16 cellular contexts compared by ENCODE assay signal in genomic region chr22:47199261-47199948, GRCh38.
DNase-seq lines count a peak whose midpoint lies in the region; ATAC-seq and TF ChIP-seq lines count a peak whose summit lies in the region.
"Had no signal": no experiment of that assay in that cellular context is flagged by ENCODE, and none has a peak within 500 bp of the region (broad histone marks: within the 10 kb centered on the region; RNA-seq: fewer than 3 reads in every experiment).

No MANE protein-coding gene starts in this region.

- H3K9ac ChIP-seq in H9 (ENCODE audit: extremely low read depth, insufficient read length, low read length), result no peak overlapping the region
- H3K9ac ChIP-seq: BLaER1 treated with 17β-estradiol and CSF1 and Interleukin-3, amounts not matched to agents 10 nM and 100 nM; parathyroid adenoma had no signal

- no peaks in the 10 kb centered on the region for H4K20me1 ChIP-seq in H9 (ENCODE audit: control insufficient read depth, insufficient read depth, insufficient read length)

- intact Hi-C loops in activated CD8-positive, alpha-beta T cell treated with anti-CD3 and anti-CD28 coated beads for 36 hours (cut with micrococcal nuclease), result no loop called here
- intact Hi-C loops in posterior vena cava (cut with DNase I), result no loop called here

- no peak overlapping the region for H2BK15ac ChIP-seq in H9 (ENCODE audit: low read depth, low read length)

- no peaks in the 10 kb centered on the region for H3K4me1 ChIP-seq in H9 (ENCODE audit: insufficient read depth, low read length)
- H3K4me1 ChIP-seq: BLaER1 treated with 17β-estradiol and CSF1 and Interleukin-3, amounts not matched to agents 10 nM and 100 nM; parathyroid adenoma had no signal

- H2BK12ac ChIP-seq in H9 (ENCODE audit: insufficient read length, low read depth, low read length), result no peak overlapping the region

- no peak overlapping the region for H3K14ac ChIP-seq in H9 (ENCODE audit: insufficient read depth, low read length)

- H3K4me3 Mint-ChIP-seq in activated CD8-positive, alpha-beta T cell treated with anti-CD3 and anti-CD28 coated beads, Interleukin-2, amount 10 ng/mL, durations not matched to agents 7 days and 5 days, result no peak overlapping the region
- no peak overlapping the region for H3K4me3 Mint-ChIP-seq in activated CD8-positive, alpha-beta T cell treated with anti-CD3 and anti-CD28 coated beads for 36 hours
- H3K4me3 Mint-ChIP-seq in H9, result no peak overlapping the region
- H3K4me3 Mint-ChIP-seq: activated naive CD8-positive, alpha-beta T cell; GM23338; T-helper 2 cell treated with Interferon-gamma antibody and Interleukin-4, amounts not matched to agents 5 μg/mL and 100 μg/mL, for 36 hours had no signal

- CTCF ChIA-PET in activated CD8-positive, alpha-beta T cell treated with anti-CD3 and anti-CD28 coated beads, Interleukin-2, amount 10 ng/mL, durations not matched to agents 7 days and 5 days (lab: Charles Lee), result no interaction called here
- CTCF ChIA-PET in activated CD8-positive, alpha-beta T cell treated with anti-CD3 and anti-CD28 coated beads for 36 hours (lab: Charles Lee), result no interaction called here

- no peak overlapping the region for H2BK20ac ChIP-seq in H9 (ENCODE audit: low read depth, low read length, poor library complexity, severe bottlenecking)

- H2AK5ac ChIP-seq in H9 (ENCODE audit: insufficient read length, low read length), result no peak overlapping the region

- ATAC-seq in activated CD8-positive, alpha-beta T cell treated with anti-CD3 and anti-CD28 coated beads, Interleukin-2, amount 10 ng/mL, durations not matched to agents 7 days and 5 days, result no peak
- ATAC-seq in activated CD8-positive, alpha-beta T cell treated with anti-CD3 and anti-CD28 coated beads for 36 hours, result no peak
- no peak for ATAC-seq in HG02938 (IDR thresholded peaks at IDR 0.05; ENCODE audit: unreplicated experiment)
- ATAC-seq: GM23338, Panc1 had no signal

- H2BK5ac ChIP-seq in H9 (ENCODE audit: insufficient read length, low read length), result no peak overlapping the region

- no peak overlapping the region for H3K18ac ChIP-seq in H9 (ENCODE audit: insufficient read length, low read depth, low read length)

- no peak overlapping the region for H3K56ac ChIP-seq in H9 (ENCODE audit: insufficient read length, low read depth, low read length)

- H3K27ac ChIP-seq in H9 (ENCODE audit: insufficient read length, low read depth, low read length), result no peak overlapping the region
- H3K27ac ChIP-seq in coronary artery, result no peak overlapping the region
- H3K27ac ChIP-seq: BLaER1 treated with 17β-estradiol and CSF1 and Interleukin-3, amounts not matched to agents 10 nM and 100 nM; parathyroid adenoma had no signal

- H4K8ac ChIP-seq in H9 (replicated peaks; ENCODE audit: insufficient read length, low read depth, low read length), result no peak overlapping the region

- H3K79me2 ChIP-seq in H9 (ENCODE audit: insufficient read depth, low read length), result no peaks in the 10 kb centered on the region
- H3K79me2 ChIP-seq: parathyroid adenoma had no signal

- H3K4me3 ChIP-seq in coronary artery, result no peak overlapping the region
- H3K4me3 ChIP-seq: BLaER1 treated with 17β-estradiol and CSF1 and Interleukin-3, amounts not matched to agents 10 nM and 100 nM; GM23338 had no signal

- H3K4ac ChIP-seq in H9 (ENCODE audit: low read depth, low read length), result no peak overlapping the region

- no peaks in the 10 kb centered on the region for H3K23me2 ChIP-seq in H9 (ENCODE audit: insufficient read length, low read depth, low read length, poor library complexity, severe bottlenecking)

- no peak overlapping the region for H4K91ac ChIP-seq in H9 (ENCODE audit: insufficient read length, low read depth, low read length)

- no peak overlapping the region for H3K4me2 ChIP-seq in H9 (ENCODE audit: insufficient read depth, insufficient read length, low read length)
- H3K4me2 ChIP-seq: BLaER1 treated with 17β-estradiol and CSF1 and Interleukin-3, amounts not matched to agents 10 nM and 100 nM; GM23338 had no signal

- POLR2A ChIA-PET in activated CD8-positive, alpha-beta T cell treated with anti-CD3 and anti-CD28 coated beads, Interleukin-2, amount 10 ng/mL, durations not matched to agents 7 days and 5 days (lab: Charles Lee), result no interaction called here
- POLR2A ChIA-PET in activated CD8-positive, alpha-beta T cell treated with anti-CD3 and anti-CD28 coated beads for 36 hours (lab: Charles Lee), result no interaction called here

- H3T11ph ChIP-seq in H9 (ENCODE audit: low read length), result no peak overlapping the region

- no peak overlapping the region for H2BK120ac ChIP-seq in H9 (ENCODE audit: low read depth, low read length, poor library complexity, severe bottlenecking)

- H3K4me1 Mint-ChIP-seq in activated CD8-positive, alpha-beta T cell treated with anti-CD3 and anti-CD28 coated beads, Interleukin-2, amount 10 ng/mL, durations not matched to agents 7 days and 5 days (ENCODE audit: low read depth), result no peaks in the 10 kb centered on the region
- H3K4me1 Mint-ChIP-seq in activated CD8-positive, alpha-beta T cell treated with anti-CD3 and anti-CD28 coated beads for 36 hours (ENCODE audit: low read depth), result no peaks in the 10 kb centered on the region
- H3K4me1 Mint-ChIP-seq in H9, result no peaks in the 10 kb centered on the region
- H3K4me1 Mint-ChIP-seq: GM23338 had no signal

- H3K27ac Mint-ChIP-seq in activated CD8-positive, alpha-beta T cell treated with anti-CD3 and anti-CD28 coated beads, Interleukin-2, amount 10 ng/mL, durations not matched to agents 7 days and 5 days, result no peak overlapping the region
- H3K27ac Mint-ChIP-seq in activated CD8-positive, alpha-beta T cell treated with anti-CD3 and anti-CD28 coated beads for 36 hours, result no peak overlapping the region
- no peak overlapping the region for H3K27ac Mint-ChIP-seq in H9
- H3K27ac Mint-ChIP-seq: activated naive CD8-positive, alpha-beta T cell; GM23338; T-helper 2 cell treated with Interferon-gamma antibody and Interleukin-4, amounts not matched to agents 5 μg/mL and 100 μg/mL, for 36 hours had no signal

- WGBS in H9 (ENCODE audit: extremely low coverage, insufficient read length, low lambda C conversion rate), result no CpG with 5 or more reads among the region's 33 CpGs

- H3K27me3 ChIP-seq in H9 (ENCODE audit: insufficient read depth, low read length), result no peaks in the 10 kb centered on the region
- H3K27me3 ChIP-seq: BLaER1 treated with 17β-estradiol and CSF1 and Interleukin-3, amounts not matched to agents 10 nM and 100 nM had no signal

- no peak overlapping the region for H2AFZ ChIP-seq in H9 (ENCODE audit: low read length)
- H2AFZ ChIP-seq: GM23338, parathyroid adenoma had no signal

- H3K9me3 ChIP-seq in H9 (ENCODE audit: control insufficient read depth, low read depth, low read length), result peaks cover 44% of the 10 kb centered on the region
- H3K9me3 ChIP-seq: BLaER1 treated with 17β-estradiol and CSF1 and Interleukin-3, amounts not matched to agents 10 nM and 100 nM had no signal

- H3K36me3 Mint-ChIP-seq in activated CD8-positive, alpha-beta T cell treated with anti-CD3 and anti-CD28 coated beads, Interleukin-2, amount 10 ng/mL, durations not matched to agents 7 days and 5 days (ENCODE audit: low read depth), result no peaks in the 10 kb centered on the region
- H3K36me3 Mint-ChIP-seq in activated CD8-positive, alpha-beta T cell treated with anti-CD3 and anti-CD28 coated beads for 36 hours (ENCODE audit: low read depth), result no peaks in the 10 kb centered on the region
- H3K36me3 Mint-ChIP-seq in H9 (ENCODE audit: insufficient read depth in 1 of 3, low read depth in 3 of 3), result peaks cover 0 to 34% (median 23%) of the 10 kb centered on the region in 3 experiments; a peak in 5 of 7 replicates
- H3K36me3 Mint-ChIP-seq: activated naive CD8-positive, alpha-beta T cell had no signal

- no peaks in the 10 kb centered on the region for H3K9me3 Mint-ChIP-seq in activated CD8-positive, alpha-beta T cell treated with anti-CD3 and anti-CD28 coated beads, Interleukin-2, amount 10 ng/mL, durations not matched to agents 7 days and 5 days (ENCODE audit: insufficient read depth)
- no peaks in the 10 kb centered on the region for H3K9me3 Mint-ChIP-seq in activated CD8-positive, alpha-beta T cell treated with anti-CD3 and anti-CD28 coated beads for 36 hours
- peaks cover 0 to 89% of the 10 kb centered on the region in 2 experiments; a peak in 4 of 5 replicates for H3K9me3 Mint-ChIP-seq in H9
- H3K9me3 Mint-ChIP-seq: T-helper 2 cell treated with Interferon-gamma antibody and Interleukin-4, amounts not matched to agents 5 μg/mL and 100 μg/mL, for 36 hours had no signal

- H4K5ac ChIP-seq in H9 (ENCODE audit: insufficient read length, low read depth, low read length), result no peak overlapping the region

- peak; percentile 15 for DNase-seq in activated CD8-positive, alpha-beta T cell treated with anti-CD3 and anti-CD28 coated beads, Interleukin-2, amount 10 ng/mL, durations not matched to agents 7 days and 5 days
- DNase-seq in activated CD8-positive, alpha-beta T cell treated with anti-CD3 and anti-CD28 coated beads for 36 hours, result no peak
- peak; percentile 24 for DNase-seq in H9
- peak; percentile 54 for DNase-seq in coronary artery (ENCODE audit: low spot score)
- peak; percentile 76 for DNase-seq in posterior vena cava (ENCODE audit: low spot score)
- no peak for DNase-seq in SHP77 treated with DMSO at 0.1 percent for 48 hours (lab: John Stamatoyannopoulos, UW)
- DNase-seq in NCI-H2171 (lab: John Stamatoyannopoulos, UW), result no peak
- DNase-seq: NCI-H1417 treated with DMSO at 0.1 percent for 48 hours; stimulated activated CD4-positive, alpha-beta T cell treated with anti-CD3 and anti-CD28 coated beads, Interleukin-1b, Interleukin-23, amount 100 ng/mL, for 48 hours had no signal

- no peak overlapping the region for H3K23ac ChIP-seq in H9 (ENCODE audit: insufficient read length, low read depth, low read length)

- H3K79me1 ChIP-seq in H9 (ENCODE audit: insufficient read depth, low read depth, low read length, poor library complexity, severe bottlenecking), result no peaks in the 10 kb centered on the region

- no peaks in the 10 kb centered on the region for H3K27me3 Mint-ChIP-seq in activated CD8-positive, alpha-beta T cell treated with anti-CD3 and anti-CD28 coated beads, Interleukin-2, amount 10 ng/mL, durations not matched to agents 7 days and 5 days (ENCODE audit: low read depth)
- H3K27me3 Mint-ChIP-seq in activated CD8-positive, alpha-beta T cell treated with anti-CD3 and anti-CD28 coated beads for 36 hours, result no peaks in the 10 kb centered on the region
- H3K27me3 Mint-ChIP-seq in H9 (ENCODE audit: low read depth), result peaks cover under 1% of the 10 kb centered on the region
- H3K27me3 Mint-ChIP-seq: activated naive CD8-positive, alpha-beta T cell had no signal

- no peak for TF ChIP-seq CTCF in activated CD8-positive, alpha-beta T cell treated with anti-CD3 and anti-CD28 coated beads for 36 hours (IDR thresholded peaks at IDR 0.05)
- TF ChIP-seq CTCF in H9 (conservative IDR thresholded peaks at IDR 0.05) (no peak), coronary artery (IDR thresholded peaks at IDR 0.05) (no peak)

Comparison
In these comparisons a context has a peak if more than half of its experiments do, and no peak if none do; other contexts are left out.
1. DNase-seq: peak in activated CD8-positive, alpha-beta T cell treated with anti-CD3 and anti-CD28 coated beads, Interleukin-2, amount 10 ng/mL, durations not matched to agents 7 days and 5 days (single experiment), H9 (single experiment), coronary artery (single experiment) and posterior vena cava (single experiment); none in activated CD8-positive, alpha-beta T cell treated with anti-CD3 and anti-CD28 coated beads for 36 hours (single experiment), SHP77 treated with DMSO at 0.1 percent for 48 hours (single experiment) and NCI-H2171 (single experiment).